20 cellular contexts compared by ENCODE assay signal in genomic region chr11:10514713-10515112, GRCh38. TPM values are rescaled to one million over a fixed set of nuclear protein-coding genes. Genes with fewer than 3 reads are reported as not detected.
DNase-seq lines count a peak whose midpoint lies in the region; ATAC-seq and TF ChIP-seq lines count a peak whose summit lies in the region.
"Had no signal": no experiment of that assay in that cellular context is flagged by ENCODE, and none has a peak within 500 bp of the region (broad histone marks: within the 10 kb centered on the region; RNA-seq: fewer than 3 reads in every experiment).

No MANE protein-coding gene starts in this region.

- CTCF ChIA-PET in activated naive CD4-positive, alpha-beta T cell treated with anti-CD3 and anti-CD28 coated beads for 36 hours (lab: Charles Lee) = interaction anchor here (0.6 to 1.4 kb wide), 2 partner anchors 35 to 222 kb away, joined by 3 read pairs; no protein-coding TSS in a partner anchor
- CTCF ChIA-PET in activated B cell treated with CpG ODN at 0.5 μM for 24 hours (lab: Charles Lee) = interaction anchor here (1.1 to 5.1 kb wide), 8 partner anchors 12 to 223 kb away, joined by 3 to 47 read pairs (median 4); no protein-coding TSS in a partner anchor

- intact Hi-C loops in activated naive CD4-positive, alpha-beta T cell treated with anti-CD3 and anti-CD28 coated beads for 36 hours (cut with micrococcal nuclease) = loop anchor here (5.0 kb wide), 1 partner anchor 138 kb away; no protein-coding TSS in a partner anchor
- intact Hi-C loops in activated B cell treated with CpG ODN at 0.5 μM for 24 hours (cut with micrococcal nuclease) = loop anchor here (1.0 kb wide), 3 partner anchors 101 to 221 kb away; no protein-coding TSS in a partner anchor

- H3K9me3 Mint-ChIP-seq in activated naive CD4-positive, alpha-beta T cell treated with anti-CD3 and anti-CD28 coated beads, Interleukin-2, amount 50 U/mL, for 24 hours = no peaks in the 10 kb centered on the region
- H3K9me3 Mint-ChIP-seq in activated naive CD4-positive, alpha-beta T cell treated with anti-CD3 and anti-CD28 coated beads for 36 hours = no peaks in the 10 kb centered on the region
- no peaks in the 10 kb centered on the region for H3K9me3 Mint-ChIP-seq in activated B cell treated with CpG ODN at 0.5 μM for 24 hours
- H3K9me3 Mint-ChIP-seq: GM23338, T-cell, WTC11 had no signal

- TF ChIP-seq POLR2A in suprapubic skin (IDR thresholded peaks at IDR 0.05) = no peak

- peaks cover 17% of the 10 kb centered on the region for H3K36me3 ChIP-seq in suprapubic skin
- H3K36me3 ChIP-seq: transverse colon had no signal

- H3K4me3 Mint-ChIP-seq in activated naive CD4-positive, alpha-beta T cell treated with anti-CD3 and anti-CD28 coated beads, Interleukin-2, amount 50 U/mL, for 24 hours = no peak overlapping the region
- no peak overlapping the region for H3K4me3 Mint-ChIP-seq in activated naive CD4-positive, alpha-beta T cell treated with anti-CD3 and anti-CD28 coated beads for 36 hours
- no peak overlapping the region for H3K4me3 Mint-ChIP-seq in activated B cell treated with CpG ODN at 0.5 μM for 24 hours
- H3K4me3 Mint-ChIP-seq: GM23338, T-cell, WTC11 had no signal

- no peaks in the 10 kb centered on the region for H3K9me3 ChIP-seq in suprapubic skin
- H3K9me3 ChIP-seq: gastrocnemius medialis, Peyer's patch, transverse colon had no signal

- H3K27me3 Mint-ChIP-seq in activated naive CD4-positive, alpha-beta T cell treated with anti-CD3 and anti-CD28 coated beads, Interleukin-2, amount 50 U/mL, for 24 hours = no peaks in the 10 kb centered on the region
- no peaks in the 10 kb centered on the region for H3K27me3 Mint-ChIP-seq in activated naive CD4-positive, alpha-beta T cell treated with anti-CD3 and anti-CD28 coated beads for 36 hours (ENCODE audit: low read depth)
- H3K27me3 Mint-ChIP-seq in activated B cell treated with CpG ODN at 0.5 μM for 24 hours = no peaks in the 10 kb centered on the region
- H3K27me3 Mint-ChIP-seq: T-cell had no signal

- H3K27me3 ChIP-seq in suprapubic skin = no peaks in the 10 kb centered on the region
- H3K27me3 ChIP-seq: gastrocnemius medialis, Peyer's patch, transverse colon had no signal

- H3K4me1 Mint-ChIP-seq in activated naive CD4-positive, alpha-beta T cell treated with anti-CD3 and anti-CD28 coated beads, Interleukin-2, amount 50 U/mL, for 24 hours = peaks cover 3% of the 10 kb centered on the region
- no peaks in the 10 kb centered on the region for H3K4me1 Mint-ChIP-seq in activated naive CD4-positive, alpha-beta T cell treated with anti-CD3 and anti-CD28 coated beads for 36 hours (ENCODE audit: low read depth)
- H3K4me1 Mint-ChIP-seq in activated B cell treated with CpG ODN at 0.5 μM for 24 hours = peaks cover 16% of the 10 kb centered on the region
- H3K4me1 Mint-ChIP-seq: WTC11 had no signal

- no peak for TF ChIP-seq EP300 in suprapubic skin (IDR thresholded peaks at IDR 0.05)

- 85% methylated on average over 2 of the region's 2 CpGs for WGBS in suprapubic skin

- no peak for TF ChIP-seq CTCF in activated B cell treated with CpG ODN at 0.5 μM for 24 hours (IDR thresholded peaks at IDR 0.05)
- TF ChIP-seq CTCF in foreskin fibroblast (IDR thresholded peaks at IDR 0.05; ENCODE audit: low read depth, low read length) = no peak
- no peak for TF ChIP-seq CTCF in suprapubic skin (IDR thresholded peaks at IDR 0.05)

- H3K27ac Mint-ChIP-seq in activated naive CD4-positive, alpha-beta T cell treated with anti-CD3 and anti-CD28 coated beads, Interleukin-2, amount 50 U/mL, for 24 hours = peak overlapping the region; percentile 48
- H3K27ac Mint-ChIP-seq in activated naive CD4-positive, alpha-beta T cell treated with anti-CD3 and anti-CD28 coated beads for 36 hours = no peak overlapping the region
- peak overlapping the region; percentile 67 for H3K27ac Mint-ChIP-seq in activated B cell treated with CpG ODN at 0.5 μM for 24 hours
- H3K27ac Mint-ChIP-seq: GM23338 had no signal

- H3K36me3 Mint-ChIP-seq in activated naive CD4-positive, alpha-beta T cell treated with anti-CD3 and anti-CD28 coated beads, Interleukin-2, amount 50 U/mL, for 24 hours = peaks cover 6% of the 10 kb centered on the region
- peaks cover 6% of the 10 kb centered on the region for H3K36me3 Mint-ChIP-seq in activated naive CD4-positive, alpha-beta T cell treated with anti-CD3 and anti-CD28 coated beads for 36 hours (ENCODE audit: low read depth)
- H3K36me3 Mint-ChIP-seq in activated B cell treated with CpG ODN at 0.5 μM for 24 hours (ENCODE audit: low read depth) = peaks cover 62% of the 10 kb centered on the region
- H3K36me3 Mint-ChIP-seq: WTC11 had no signal

- H3K27ac ChIP-seq in suprapubic skin = peak overlapping the region; percentile 3
- H3K27ac ChIP-seq: 22Rv1, gastrocnemius medialis, Peyer's patch, transverse colon had no signal

- ATAC-seq in activated B cell treated with CpG ODN at 0.5 μM for 24 hours (ENCODE audit: low read depth) = no peak
- ATAC-seq: gastrocnemius medialis, GM23338, left colon, T-cell, WTC11 had no signal

- no peak for DNase-seq in activated naive CD4-positive, alpha-beta T cell treated with anti-CD3 and anti-CD28 coated beads for 36 hours
- no peak for DNase-seq in activated B cell treated with CpG ODN at 0.5 μM for 24 hours
- peak; percentile 25 to 65 for DNase-seq in foreskin fibroblast
- no peak for DNase-seq in suprapubic skin (ENCODE audit: low spot score in 2 of 2)
- no peak for DNase-seq in SW 1271 (lab: John Stamatoyannopoulos, UW)
- no peak for DNase-seq in OCI-M1 (lab: John Stamatoyannopoulos, UW)
- DNase-seq in activated CD4-positive, alpha-beta T cell treated with anti-CD3 and anti-CD28 coated beads for 1 hour = no peak
- DNase-seq: activated CD8-positive, alpha-beta memory T cell treated with anti-CD3 and anti-CD28 coated beads for 24 hours; amygdala; gastrocnemius medialis; KG1; left colon; NCI-H1092 treated with DMSO at 0.1 percent for 48 hours; Peyer's patch; T-cell; transverse colon had no signal

- H3K4me3 ChIP-seq in foreskin fibroblast (ENCODE audit: low read depth in 1 of 2, low read length in 2 of 2) = no peak overlapping the region
- no peak overlapping the region for H3K4me3 ChIP-seq in suprapubic skin
- H3K4me3 ChIP-seq: gastrocnemius medialis, GM23338, Peyer's patch, transverse colon had no signal

- POLR2A ChIA-PET in activated B cell treated with CpG ODN at 0.5 μM for 24 hours (lab: Charles Lee) = interaction anchor here (0.6 to 0.8 kb wide), 2 partner anchors 102 to 223 kb away, joined by 3 read pairs; no protein-coding TSS in a partner anchor

- peaks cover 19% of the 10 kb centered on the region for H3K4me1 ChIP-seq in suprapubic skin
- H3K4me1 ChIP-seq: Peyer's patch, transverse colon had no signal

RNA-seq across cellular contexts. Expression of gene RNF141, which starts 26.3 kb away (rescaled TPM):
- total RNA-seq in activated naive CD4-positive, alpha-beta T cell treated with anti-CD3 and anti-CD28 coated beads for 36 hours = 10 to 100 TPM; 20.9 to 21.8 TPM
- total RNA-seq in activated B cell treated with CpG ODN at 0.5 μM for 24 hours (32.8 and 36.9 TPM in 2 replicates), suprapubic skin (10 to 100 TPM; 68.2 to 83.4 (median 73.7) TPM)

RNA-seq across cellular contexts. Expression of gene LYVE1, which starts 53.8 kb away (rescaled TPM):
- total RNA-seq in activated naive CD4-positive, alpha-beta T cell treated with anti-CD3 and anti-CD28 coated beads for 36 hours = not detected
- not detected in 2 replicates for total RNA-seq in activated B cell treated with CpG ODN at 0.5 μM for 24 hours
- total RNA-seq in suprapubic skin = 10 to 100 TPM in 2 of 4 donors, 1 to 10 TPM in 2; 3.9 to 17.0 (median 11.1) TPM

RNA-seq across cellular contexts. Expression of gene AMPD3, which starts 59.6 kb away (rescaled TPM):
- total RNA-seq in activated naive CD4-positive, alpha-beta T cell treated with anti-CD3 and anti-CD28 coated beads for 36 hours = 10 to 100 TPM; 11.5 to 13.0 TPM
- 99.5 and 116 TPM in 2 replicates for total RNA-seq in activated B cell treated with CpG ODN at 0.5 μM for 24 hours
- 10 to 100 TPM; 23.5 to 51.7 (median 27.4) TPM for total RNA-seq in suprapubic skin

Comparison
In these comparisons a context has a peak if more than half of its experiments do, and no peak if none do; other contexts are left out.
1. DNase-seq: peak in foreskin fibroblast (2 of 2); none in activated naive CD4-positive, alpha-beta T cell treated with anti-CD3 and anti-CD28 coated beads for 36 hours (single experiment), activated B cell treated with CpG ODN at 0.5 μM for 24 hours (single experiment), suprapubic skin (0 of 2), SW 1271 (0 of 2), OCI-M1 (single experiment) and activated CD4-positive, alpha-beta T cell treated with anti-CD3 and anti-CD28 coated beads for 1 hour (single experiment).